8 cellular contexts compared by ENCODE assay signal in the genomic region with DNA sequence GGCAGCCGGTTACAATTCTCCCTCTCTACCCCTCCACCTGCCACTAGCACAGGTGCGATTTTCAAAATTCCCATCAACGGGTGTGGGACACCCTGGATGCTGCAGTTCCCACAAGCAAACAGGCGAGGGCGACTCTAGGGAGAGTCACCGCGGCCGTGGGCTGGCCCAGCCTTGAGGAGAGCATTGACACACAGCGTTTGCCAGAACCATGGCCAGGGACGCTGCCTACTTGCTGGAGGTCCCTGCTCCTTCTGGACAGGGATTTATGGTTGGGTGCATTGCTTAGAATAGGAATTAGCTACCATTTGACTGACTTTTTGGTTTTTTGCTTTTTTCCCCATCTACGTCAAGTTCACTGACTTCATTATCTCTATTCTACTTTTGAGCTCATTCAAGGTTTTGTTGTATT.
DNase-seq lines count a peak whose midpoint lies in the region; ATAC-seq lines count a peak whose summit lies in the region.

No MANE protein-coding gene starts in this region.

- ATAC-seq in HG03469 (IDR thresholded peaks at IDR 0.05; ENCODE audit: unreplicated experiment): no peak

- DNase-seq in D341Med (ENCODE audit: low spot score): peak; percentile 88
- DNase-seq in HK-2 (ENCODE audit: unreplicated experiment): peak; percentile 72
- DNase-seq in RPMI8226: peak; percentile 83
- peak; percentile 26 for DNase-seq in activated T-helper 9 cell treated with anti-CD3 and anti-CD28 coated beads, Interleukin-2, amount 50 U/mL, for 16 hours (ENCODE audit: low read depth)
- DNase-seq in glomerular visceral epithelial cell (ENCODE audit: extremely low spot score): peak; percentile 65
- peak; percentile 49 for DNase-seq in retina
- no peak for DNase-seq in DMS153 treated with DMSO at 0.1 percent for 48 hours (lab: John Stamatoyannopoulos, UW; ENCODE audit: unreplicated experiment)
